Comparison of ENCODE assay signal across 9 cellular contexts in the genomic region with DNA sequence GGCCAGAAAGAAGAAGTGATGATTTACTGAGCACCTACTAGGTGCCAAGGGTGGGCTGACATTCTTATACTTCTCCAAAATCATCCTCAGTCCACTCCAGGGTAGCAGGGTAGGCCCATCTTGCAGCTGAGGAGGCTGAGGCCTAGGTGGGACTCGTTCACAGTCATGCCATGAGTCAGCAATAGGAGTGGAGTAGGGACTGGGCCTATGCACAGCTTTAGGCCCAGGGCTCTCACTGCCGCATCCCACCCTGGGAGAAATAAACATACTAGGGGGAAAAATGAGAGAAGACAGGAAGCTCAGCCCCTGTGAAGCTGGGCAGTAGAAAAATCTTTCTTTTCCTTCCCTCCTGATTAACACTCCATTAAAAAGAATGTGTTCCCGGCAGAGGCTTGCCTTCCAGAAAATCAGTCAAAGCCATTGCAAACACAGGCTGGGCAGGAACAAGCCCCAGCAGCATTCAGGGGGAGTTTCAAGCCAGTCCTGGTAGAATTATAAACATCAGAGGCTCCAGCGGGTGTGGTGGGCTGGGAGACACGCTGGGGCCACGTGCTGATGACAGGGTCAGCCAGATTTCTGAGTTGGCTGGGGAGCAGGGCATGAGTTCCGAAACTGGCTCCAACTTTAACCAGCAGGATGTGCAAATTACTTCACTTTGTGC. TPM values are rescaled to one million over a fixed set of nuclear protein-coding genes. Genes with fewer than 3 reads are reported as not detected.
A peak's percentile ranks its signal among the peaks of the same experiment; 100 is the strongest.
DNase-seq lines count a peak whose midpoint lies in the region; ATAC-seq and TF ChIP-seq lines count a peak whose summit lies in the region.
"Had no signal": no experiment of that assay in that cellular context is flagged by ENCODE, and none has a peak within 500 bp of the region (broad histone marks: within the 10 kb centered on the region; RNA-seq: fewer than 3 reads in every experiment).

No MANE protein-coding gene starts in this region.

- H2BK20ac ChIP-seq in IMR-90 (ENCODE audit: low read depth, low read length), result peak overlapping the region; percentile 34; the same call in 1 of the 2 replicates

- H2BK120ac ChIP-seq in IMR-90 (ENCODE audit: low read depth, low read length), result peak overlapping the region; percentile 66

- H3K27me3 ChIP-seq in IMR-90 (ENCODE audit: control insufficient read depth, insufficient read depth, low read length) (no peaks in the 10 kb centered on the region), duodenal mucosa (ENCODE audit: control insufficient read depth in 1 of 2, insufficient read depth in 2 of 2, low read length in 2 of 2) (no peaks in the 10 kb centered on the region), tibial artery (no peaks in the 10 kb centered on the region)
- H3K27me3 ChIP-seq in effector memory CD4-positive, alpha-beta T cell (replicated peaks; ENCODE audit: control insufficient read depth, insufficient read depth, low read length, poor library complexity, severe bottlenecking), result no peaks in the 10 kb centered on the region

- no peaks in the 10 kb centered on the region for H4K20me1 ChIP-seq in IMR-90 (ENCODE audit: insufficient read depth, low read length)

- CTCF ChIA-PET in IMR-90 (lab: Yijun Ruan, JAX), result no interaction called here

- peak; percentile 14; the same call in 1 of the 2 replicates for TF ChIP-seq RAD21 in IMR-90 (IDR thresholded peaks at IDR 0.05; ENCODE audit: low read length)

- H3K14ac ChIP-seq in IMR-90 (replicated peaks; ENCODE audit: low read depth, low read length), result peak overlapping the region; percentile 81

- peak; percentile 33; the same call in 1 of the 2 replicates for TF ChIP-seq POLR2A in IMR-90 (IDR thresholded peaks at IDR 0.05; ENCODE audit: low read depth, low read length)

- in situ Hi-C loops in IMR-90 (cut with MboI; ENCODE audit: low sequenced_read_pairs) (loop anchor here (25.0 kb wide), 1 partner anchor 768 kb away; no protein-coding TSS in a partner anchor), G401 (cut with HindIII; ENCODE audit: low sequenced_read_pairs) (no loop called here)

- H2BK15ac ChIP-seq in IMR-90 (ENCODE audit: low read depth, low read length), result peak overlapping the region; percentile 18; the same call in 1 of the 3 replicates

- H3K4me1 ChIP-seq in IMR-90 (ENCODE audit: control insufficient read depth, insufficient read depth, low read length), result peaks cover 13% of the 10 kb centered on the region
- H3K4me1 ChIP-seq in duodenal mucosa (ENCODE audit: control insufficient read depth in 1 of 2, insufficient read depth in 2 of 2, low read length in 2 of 2), result no peaks in the 10 kb centered on the region
- H3K4me1 ChIP-seq in tibial artery, result peaks cover 3 to 69% (median 43%) of the 10 kb centered on the region in 4 donors
- H3K4me1 ChIP-seq in effector memory CD4-positive, alpha-beta T cell (ENCODE audit: control insufficient read depth, insufficient read depth, low read length, poor library complexity, severe bottlenecking), result no peaks in the 10 kb centered on the region

- no peaks in the 10 kb centered on the region; the same call in 1 of the 2 replicates for H3K9me1 ChIP-seq in IMR-90 (ENCODE audit: insufficient read depth, low read length)

- H3K27ac ChIP-seq in IMR-90 (ENCODE audit: insufficient read depth, low read length) (peak overlapping the region; percentile 70), duodenal mucosa (ENCODE audit: low read depth, low read length) (peak overlapping the region; percentile 17), tibial artery (peak overlapping the region; percentile 97 to 98)
- H3K27ac ChIP-seq in effector memory CD4-positive, alpha-beta T cell (ENCODE audit: insufficient read depth, low read length, poor library complexity, severe bottlenecking), result no peak overlapping the region

- peak; percentile 66 for DNase-seq in IMR-90
- peak; percentile 61 to 72 for DNase-seq in lung microvascular endothelial cell (ENCODE audit: low read depth in 2 of 2)
- DNase-seq in tibial artery, result peak; percentile 77 to 85
- no peak for DNase-seq in G401 (ENCODE audit: low spot score)
- no peak for DNase-seq in effector memory CD4-positive, alpha-beta T cell
- DNase-seq in stimulated activated CD4-positive, alpha-beta T cell treated with anti-CD3 and anti-CD28 coated beads, Interleukin-12 subunit alpha, Interleukin-12 subunit beta, amount 100 ng/mL, for 4 hours, result no peak
- DNase-seq: activated naive CD4-positive, alpha-beta T cell treated with anti-CD3 and anti-CD28 coated beads, Interleukin-2, amount 10 ng/mL, durations not matched to agents 7 days and 5 days had no signal

- no TSS peak for BruUV-seq in IMR-90 (replicated peaks; lab: Mats Ljungman, UMichigan)

- ATAC-seq in IMR-90 (ENCODE audit: low read depth), result peak; percentile 12
- ATAC-seq in HG03159 (IDR thresholded peaks at IDR 0.05; ENCODE audit: unreplicated experiment), result no peak

- H2AFZ ChIP-seq in IMR-90 (replicated peaks; ENCODE audit: low read length, poor library complexity), result peak overlapping the region; percentile 53

- peak overlapping the region; percentile 82 for H2AK9ac ChIP-seq in IMR-90 (replicated peaks; ENCODE audit: low read depth, low read length, poor library complexity)

- H2BK5ac ChIP-seq in IMR-90 (ENCODE audit: low read depth, low read length, poor library complexity, severe bottlenecking), result peak overlapping the region; percentile 80

- peak overlapping the region; percentile 82 for H3K4ac ChIP-seq in IMR-90 (ENCODE audit: low read depth, low read length)

- H3K18ac ChIP-seq in IMR-90 (ENCODE audit: low read depth, low read length), result peak overlapping the region; percentile 98

- peak overlapping the region; percentile 74; the same call in 1 of the 2 replicates for H3K56ac ChIP-seq in IMR-90 (ENCODE audit: extremely low read depth, insufficient read depth, low read length)

- 0% methylated on average over 3 of the region's 7 CpGs; no CpG with 5 or more reads in 1 of the 2 experiments for WGBS in IMR-90 (ENCODE audit: extremely low coverage in 2 of 2, insufficient read length in 1 of 2), 2 experiments

- H3K9ac ChIP-seq in IMR-90 (ENCODE audit: low read depth, low read length) (peak overlapping the region; percentile 75), duodenal mucosa (ENCODE audit: low read depth in 1 of 2, low read length in 2 of 2) (peak overlapping the region in 1 of 2 donors; percentile 51)

- peak overlapping the region; percentile 94 for H4K5ac ChIP-seq in IMR-90 (ENCODE audit: low read depth, low read length)

- no peak for TF ChIP-seq CTCF in IMR-90 (conservative IDR thresholded peaks at IDR 0.05; ENCODE audit: low read depth, low read length)
- TF ChIP-seq CTCF in tibial artery (IDR thresholded peaks at IDR 0.05), result no peak

- peak overlapping the region; percentile 44; the same call in 1 of the 2 replicates for H3K23ac ChIP-seq in IMR-90 (ENCODE audit: low read depth, low read length)

- H2AK5ac ChIP-seq in IMR-90 (ENCODE audit: low read depth, low read length), result peak overlapping the region; percentile 50; the same call in 1 of the 2 replicates

- no peaks in the 10 kb centered on the region for H3K36me3 ChIP-seq in IMR-90 (ENCODE audit: control insufficient read depth, insufficient read depth, low read length)
- H3K36me3 ChIP-seq in duodenal mucosa (ENCODE audit: control insufficient read depth in 1 of 2, insufficient read depth in 2 of 2, low read length in 2 of 2), result no peaks in the 10 kb centered on the region
- no peaks in the 10 kb centered on the region for H3K36me3 ChIP-seq in tibial artery
- no peaks in the 10 kb centered on the region for H3K36me3 ChIP-seq in effector memory CD4-positive, alpha-beta T cell (ENCODE audit: control insufficient read depth, insufficient read depth, low read length)

- intact Hi-C loops in IMR-90 (cut with micrococcal nuclease), result loop anchor here (2.0 kb wide), 1 partner anchor 66 kb away; no protein-coding TSS in a partner anchor
- intact Hi-C loops in tibial artery (cut with DNase I; ENCODE audit: low total_unique reads), result no loop called here

- peak overlapping the region; percentile 92 for H4K91ac ChIP-seq in IMR-90 (ENCODE audit: insufficient read depth, low read depth, low read length)

- peaks cover 25 to 27% of the 10 kb centered on the region in 2 experiments for H3K79me1 ChIP-seq in IMR-90 (ENCODE audit: low read depth in 1 of 2, low read length in 2 of 2)

- H3K9me3 ChIP-seq in IMR-90 (ENCODE audit: control insufficient read depth, insufficient read depth, low read length) (no peaks in the 10 kb centered on the region), duodenal mucosa (ENCODE audit: control insufficient read depth in 1 of 2, low read length in 2 of 2) (no peaks in the 10 kb centered on the region), tibial artery (no peaks in the 10 kb centered on the region)
- H3K9me3 ChIP-seq in effector memory CD4-positive, alpha-beta T cell (ENCODE audit: control insufficient read depth, low read length), result no peaks in the 10 kb centered on the region

- peak overlapping the region; percentile 78 to 86 for H4K8ac ChIP-seq in IMR-90 (ENCODE audit: low read depth in 2 of 2, low read length in 2 of 2)

- H3K4me3 ChIP-seq in IMR-90 (ENCODE audit: insufficient read depth, low read depth, low read length), result peak overlapping the region; percentile 39
- H3K4me3 ChIP-seq in duodenal mucosa (ENCODE audit: low read depth in 1 of 2, low read length in 2 of 2), result peak overlapping the region; percentile 42 to 53
- H3K4me3 ChIP-seq in tibial artery, result peak overlapping the region; percentile 80 to 85
- H3K4me3 ChIP-seq in effector memory CD4-positive, alpha-beta T cell (ENCODE audit: insufficient read depth, low read depth, low read length, poor library complexity, severe bottlenecking), result no peak overlapping the region

- POLR2A ChIA-PET in IMR-90 (lab: Charles Lee; ENCODE audit: unreplicated experiment), result interaction anchor here (0.5 kb wide), 1 partner anchor 138 kb away, joined by 3 read pairs; no protein-coding TSS in a partner anchor

- dilution Hi-C loops in IMR-90 (cut with HindIII; ENCODE audit: low sequenced_read_pairs, unreplicated experiment), result no loop called here

- H3K4me2 ChIP-seq in IMR-90 (ENCODE audit: low read depth, low read length), result peak overlapping the region; percentile 75

TF ChIP-seq in IMR-90, 13 proteins besides CTCF, POLR2A, EP300 and RAD21 (continues in another document):
- TF ChIP-seq CHD1 (IDR thresholded peaks at IDR 0.05; ENCODE audit: low read depth, low read length) (no peak), MAFK (IDR thresholded peaks at IDR 0.05; ENCODE audit: low read depth, low read length) (peak; percentile 56; the same call in 1 of the 2 replicates), CEBPB (IDR thresholded peaks at IDR 0.05; ENCODE audit: low read depth, low read length) (no peak)

RNA-seq across cellular contexts. Expression of gene HSPB8, which starts 1.8 kb away (rescaled TPM):
- 12.8 and 12.9 TPM in 2 replicates for total RNA-seq in IMR-90 (2012; rRNA removed)
- 25.8 and 26.5 TPM in 2 replicates for polyA plus RNA-seq in IMR-90 (2012; rRNA removed)
- 20.3 and 36.5 TPM in 2 replicates for polyA plus RNA-seq in IMR-90 (2012; cell fraction: cytosol; rRNA removed)
- polyA plus RNA-seq in IMR-90 (2012; cell fraction: nucleus; rRNA removed; ENCODE audit: low replicate concordance), result 9.3 and 17.5 TPM in 2 replicates
- total RNA-seq in lung microvascular endothelial cell, result 1.4 and 2.2 TPM in 2 replicates
- 0.80 TPM in 1 of 2 replicates, not detected in the other for total RNA-seq in G401 (2014; rRNA removed; shearing (Covaris generic))

Comparison
In these comparisons a context has a peak if more than half of its experiments do, and no peak if none do; other contexts are left out.
1. DNase-seq: peak in IMR-90 (single experiment), lung microvascular endothelial cell (2 of 2) and tibial artery (2 of 2); none in G401 (single experiment), effector memory CD4-positive, alpha-beta T cell (0 of 3) and stimulated activated CD4-positive, alpha-beta T cell treated with anti-CD3 and anti-CD28 coated beads, Interleukin-12 subunit alpha, Interleukin-12 subunit beta, amount 100 ng/mL, for 4 hours (single experiment).